ENCODE assay signal across 7 cellular contexts in the genomic region with DNA sequence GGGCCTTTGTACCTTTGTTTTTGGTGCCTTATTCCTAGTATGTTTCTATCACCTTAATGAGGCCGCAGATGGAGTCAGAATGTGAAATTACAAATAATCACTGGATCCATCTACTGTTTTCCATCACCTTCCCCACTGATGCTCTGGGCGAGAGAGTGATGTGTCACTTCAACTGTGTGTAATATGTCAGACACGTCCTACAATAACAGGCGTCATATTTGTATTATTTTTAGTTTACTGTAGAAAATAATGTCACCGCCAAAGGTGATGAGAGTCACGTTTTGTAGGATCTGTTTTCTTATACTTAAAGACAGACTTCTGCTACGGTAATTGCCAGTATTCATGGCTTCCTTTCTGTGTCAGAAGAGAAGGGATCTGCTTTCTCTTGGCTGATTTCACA. TPM values are rescaled to one million over a fixed set of nuclear protein-coding genes. Genes with fewer than 3 reads are reported as not detected.
"Had no signal": no experiment of that assay in that cellular context is flagged by ENCODE, and none has a peak within 500 bp of the region (broad histone marks: within the 10 kb centered on the region; RNA-seq: fewer than 3 reads in every experiment).

No MANE protein-coding gene starts in this region.

- DNase-seq: HFFc6 had no signal

- H3K4me3 ChIP-seq: GM23338, HAP-1 had no signal

- H3K27ac ChIP-seq: HL-60 had no signal

- ATAC-seq: GM23338, HCT116, HepG2 had no signal

RNA-seq across cellular contexts. Expression of gene P2RX7, which starts 54.8 kb away (rescaled TPM):
- total RNA-seq: HT1080 had no signal
